In the genomic region with DNA sequence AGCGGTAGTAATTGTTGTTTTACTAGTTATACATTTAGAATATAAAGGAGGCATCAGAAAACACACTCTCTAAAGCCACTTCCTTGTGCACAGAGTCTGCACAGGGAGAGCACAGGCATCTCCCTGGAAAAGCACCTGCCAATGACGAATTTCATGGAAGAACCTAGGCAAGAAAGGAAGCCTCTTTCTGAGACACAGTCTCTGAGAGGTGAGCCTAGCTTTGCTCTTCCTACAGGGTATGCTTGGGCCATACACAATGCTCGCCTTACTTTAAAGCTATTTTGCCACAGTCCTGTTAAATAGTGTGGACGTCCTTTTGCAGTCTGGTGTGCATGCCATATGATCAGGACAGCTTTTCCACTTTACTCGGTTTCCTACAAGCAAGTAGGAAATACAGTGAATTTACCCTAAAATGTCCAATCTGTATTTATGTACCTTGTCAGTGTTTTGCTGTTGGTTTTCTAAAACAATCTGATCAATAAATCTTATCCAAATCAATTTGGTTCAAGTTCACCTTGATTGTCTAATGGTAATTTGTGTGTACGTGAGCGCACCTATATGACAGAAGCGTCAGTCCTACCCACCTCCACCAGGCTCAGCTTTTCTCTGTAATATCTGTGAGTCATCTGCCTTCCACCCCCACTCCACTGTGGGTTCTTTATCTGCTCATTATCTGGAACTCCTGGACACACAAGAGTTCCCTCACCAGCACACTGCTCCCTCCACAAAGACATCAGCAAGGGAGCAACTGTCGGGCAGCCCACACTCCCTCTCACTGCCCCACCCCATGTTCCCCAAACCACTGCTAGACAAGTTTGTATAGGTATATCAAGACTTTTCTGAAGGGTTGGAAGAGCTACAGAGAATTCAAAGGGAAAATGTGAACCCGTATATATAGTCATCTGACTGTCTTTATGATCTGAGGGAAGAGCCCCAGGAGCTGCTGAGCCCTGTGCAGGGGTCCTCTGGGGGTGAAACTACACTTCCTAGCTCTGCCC, we compare ENCODE assay signal across 1 cellular context.
TF ChIP-seq lines count a peak whose summit lies in the region.

No MANE protein-coding gene starts in this region.

TF ChIP-seq in IMR-90, 13 proteins besides CTCF, POLR2A, EP300 and RAD21:
- TF ChIP-seq NFE2L2 (IDR thresholded peaks at IDR 0.05; ENCODE audit: low read depth, low read length) (no peak), CHD1 (IDR thresholded peaks at IDR 0.05; ENCODE audit: low read depth, low read length) (no peak), MAZ (IDR thresholded peaks at IDR 0.05; ENCODE audit: borderline replicate concordance, low read depth, low read length) (no peak), FOS (IDR thresholded peaks at IDR 0.05; ENCODE audit: low read depth, low read length) (peak; percentile 43), MAFK (IDR thresholded peaks at IDR 0.05; ENCODE audit: low read depth, low read length) (no peak), MXI1 (IDR thresholded peaks at IDR 0.05; ENCODE audit: borderline replicate concordance, low read depth, low read length) (no peak)
- TF ChIP-seq, protein P1, sequence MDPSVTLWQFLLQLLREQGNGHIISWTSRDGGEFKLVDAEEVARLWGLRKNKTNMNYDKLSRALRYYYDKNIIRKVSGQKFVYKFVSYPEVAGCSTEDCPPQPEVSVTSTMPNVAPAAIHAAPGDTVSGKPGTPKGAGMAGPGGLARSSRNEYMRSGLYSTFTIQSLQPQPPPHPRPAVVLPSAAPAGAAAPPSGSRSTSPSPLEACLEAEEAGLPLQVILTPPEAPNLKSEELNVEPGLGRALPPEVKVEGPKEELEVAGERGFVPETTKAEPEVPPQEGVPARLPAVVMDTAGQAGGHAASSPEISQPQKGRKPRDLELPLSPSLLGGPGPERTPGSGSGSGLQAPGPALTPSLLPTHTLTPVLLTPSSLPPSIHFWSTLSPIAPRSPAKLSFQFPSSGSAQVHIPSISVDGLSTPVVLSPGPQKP (IDR thresholded peaks at IDR 0.05; ENCODE audit: borderline replicate concordance, low read depth, low read length): no peak
TF ChIP-seq in IMR-90: peak in this region for 1.
